In the genomic region with DNA sequence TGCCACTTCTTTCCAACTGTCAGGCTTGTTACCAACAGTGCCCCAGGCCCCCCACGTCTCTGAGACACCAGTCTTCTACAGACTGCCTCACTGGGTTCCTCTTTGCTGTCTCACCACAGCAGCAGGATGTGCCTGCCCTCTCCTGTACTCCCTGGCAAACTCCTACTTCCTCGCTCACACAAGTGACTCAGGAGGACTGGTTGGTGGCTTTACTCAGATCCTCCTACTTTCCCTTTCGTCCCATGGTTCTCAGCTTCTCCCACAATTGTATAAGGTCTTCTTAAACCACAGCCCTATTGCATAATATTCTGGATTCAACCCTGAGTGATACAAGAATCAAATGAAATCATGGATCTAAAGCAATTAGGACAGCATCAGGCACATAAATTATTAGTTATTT, we compare ENCODE assay signal across 11 cellular contexts.
DNase-seq lines count a peak whose midpoint lies in the region; ATAC-seq, FAIRE-seq and TF ChIP-seq lines count a peak whose summit lies in the region.
"Had no signal": no experiment of that assay in that cellular context is flagged by ENCODE, and none has a peak within 500 bp of the region (broad histone marks: within the 10 kb centered on the region; RNA-seq: fewer than 3 reads in every experiment).

No MANE protein-coding gene starts in this region.

- TF ChIP-seq RAD21 in H1 (IDR thresholded peaks at IDR 0.05 in 1 of 2, conservative IDR thresholded peaks at IDR 0.05 in 1 of 2; ENCODE audit: low read depth in 2 of 2, low read length in 2 of 2), result no peak; a peak in 1 of 4 replicates

- H3K36me3 Mint-ChIP-seq in GM23338 (ENCODE audit: low read depth), result no peaks in the 10 kb centered on the region

- H2AK5ac ChIP-seq in H1 (ENCODE audit: low read depth, low read length) (peak overlapping the region; percentile 29; the same call in 1 of the 2 replicates), neuronal stem cell (ENCODE audit: low read depth, low read length) (no peak overlapping the region)

- H3K27ac ChIP-seq in H1 (ENCODE audit: low read depth, low read length), result no peak overlapping the region
- H3K27ac ChIP-seq in neuronal stem cell (replicated peaks; ENCODE audit: low read length), result no peak overlapping the region
- H3K27ac ChIP-seq in GM23338 (ENCODE audit: low read depth), result no peak overlapping the region
- no peak overlapping the region for H3K27ac ChIP-seq in SJCRH30
- H3K27ac ChIP-seq: body of pancreas had no signal

- H3K27me3 ChIP-seq in H1 (replicated peaks in 1 of 4; ENCODE audit: control insufficient read depth in 3 of 4, extremely low read depth in 1 of 4, insufficient read depth in 3 of 4, low read length in 3 of 4) (no peaks in the 10 kb centered on the region), neuronal stem cell (ENCODE audit: control insufficient read depth in 3 of 3, insufficient read depth in 3 of 3, low read depth in 1 of 3, low read length in 3 of 3) (no peaks in the 10 kb centered on the region), GM23338 (ENCODE audit: insufficient read depth) (no peaks in the 10 kb centered on the region), SJCRH30 (no peaks in the 10 kb centered on the region)
- H3K27me3 ChIP-seq: body of pancreas had no signal

- ATAC-seq in GM23338, result no peak
- ATAC-seq in GM18858 (IDR thresholded peaks at IDR 0.05; ENCODE audit: unreplicated experiment), result no peak
- ATAC-seq: body of pancreas had no signal

- H2BK20ac ChIP-seq in H1 (ENCODE audit: low read length), result peak overlapping the region; percentile 35; the same call in 1 of the 2 replicates

- peaks cover 18% of the 10 kb centered on the region for H3K4me1 Mint-ChIP-seq in GM23338

- H3K27ac Mint-ChIP-seq in GM23338, result no peak overlapping the region
- H3K27ac Mint-ChIP-seq: nephron had no signal

- no peaks in the 10 kb centered on the region for H3K79me2 ChIP-seq in H1 (ENCODE audit: control insufficient read depth in 1 of 2, insufficient read depth in 2 of 2, low read length in 2 of 2)
- no peaks in the 10 kb centered on the region for H3K79me2 ChIP-seq in GM23338 (replicated peaks; ENCODE audit: insufficient read depth)

- H3K4me1 ChIP-seq in H1 (replicated peaks in 1 of 4; ENCODE audit: control insufficient read depth in 3 of 4, insufficient read depth in 4 of 4, low read length in 3 of 4), result peaks cover 0 to 6% (median 4%) of the 10 kb centered on the region in 4 experiments; a peak in 4 of 7 replicates
- H3K4me1 ChIP-seq in neuronal stem cell (ENCODE audit: control insufficient read depth in 2 of 2, insufficient read depth in 1 of 2, low read depth in 1 of 2, low read length in 2 of 2), result peaks cover 0 to 4% of the 10 kb centered on the region in 2 donors
- H3K4me1 ChIP-seq in GM23338 (ENCODE audit: insufficient read depth), result peaks cover 40% of the 10 kb centered on the region
- H3K4me1 ChIP-seq in SJCRH30, result no peaks in the 10 kb centered on the region
- H3K4me1 ChIP-seq: body of pancreas had no signal

- no peak overlapping the region for H3K56ac ChIP-seq in H1 (replicated peaks; ENCODE audit: insufficient read length, low read depth, low read length)

- H3K4me3 Mint-ChIP-seq in GM23338, result no peak overlapping the region
- H3K4me3 Mint-ChIP-seq: nephron had no signal

- H2BK15ac ChIP-seq in H1 (ENCODE audit: low read length) (no peak overlapping the region), neuronal stem cell (ENCODE audit: low read length) (no peak overlapping the region)

- no peaks in the 10 kb centered on the region for H3K36me3 ChIP-seq in H1 (ENCODE audit: control insufficient read depth in 2 of 4, insufficient read depth in 4 of 4, low read length in 3 of 4)
- H3K36me3 ChIP-seq in neuronal stem cell (replicated peaks in 1 of 2; ENCODE audit: control insufficient read depth in 2 of 2, insufficient read depth in 2 of 2, low read length in 2 of 2), result no peaks in the 10 kb centered on the region
- H3K36me3 ChIP-seq in GM23338 (ENCODE audit: insufficient read depth), result no peaks in the 10 kb centered on the region
- no peaks in the 10 kb centered on the region for H3K36me3 ChIP-seq in SJCRH30

- H2AFZ ChIP-seq in H1 (ENCODE audit: low read length) (no peak overlapping the region), neuronal stem cell (ENCODE audit: low read length) (no peak overlapping the region), GM23338 (no peak overlapping the region)

- H3K23ac ChIP-seq in H1 (ENCODE audit: insufficient read length), result no peak overlapping the region
- H3K23ac ChIP-seq in neuronal stem cell (ENCODE audit: low read depth, low read length, poor library complexity), result no peak overlapping the region

- POLR2A ChIA-PET in H1 (lab: Charles Lee; ENCODE audit: partially characterized antibody), result no interaction called here

- no peak for FAIRE-seq in H1 (lab: Jason Lieb, UNC)

- H3K27me3 Mint-ChIP-seq in GM23338 (ENCODE audit: insufficient read depth, low read depth, poor library complexity), result peaks cover 2% of the 10 kb centered on the region

- H3K9me3 Mint-ChIP-seq in GM23338, result peaks cover 2% of the 10 kb centered on the region; the same call in 1 of the 3 replicates

- H3K18ac ChIP-seq in H1 (ENCODE audit: extremely low read depth, low read length) (no peak overlapping the region), neuronal stem cell (ENCODE audit: low read length) (peak overlapping the region; percentile 40)

- H3K9me3 ChIP-seq in H1 (ENCODE audit: insufficient read depth in 2 of 2, low read depth in 1 of 2, low read length in 1 of 2) (no peaks in the 10 kb centered on the region), neuronal stem cell (replicated peaks in 1 of 2; ENCODE audit: control insufficient read depth in 2 of 2, insufficient read depth in 1 of 2, low read depth in 1 of 2, low read length in 2 of 2) (no peaks in the 10 kb centered on the region), SJCRH30 (replicated peaks) (no peaks in the 10 kb centered on the region)
- H3K9me3 ChIP-seq: body of pancreas had no signal

- H3K4ac ChIP-seq in H1 (replicated peaks; ENCODE audit: insufficient read length, low read depth, low read length) (no peak overlapping the region), neuronal stem cell (ENCODE audit: low read length) (no peak overlapping the region)

- H3K9me2 ChIP-seq in GM23338 (ENCODE audit: insufficient read depth), result peaks cover 6% of the 10 kb centered on the region; the same call in 1 of the 2 replicates

- no peaks in the 10 kb centered on the region for H3F3A ChIP-seq in GM23338 (replicated peaks; ENCODE audit: low read depth)

- no peaks in the 10 kb centered on the region for H3K23me2 ChIP-seq in H1 (ENCODE audit: low read depth, low read length)

- 90% methylated on average over 3 of the region's 3 CpGs; no CpG with 5 or more reads in 1 of the 2 experiments for WGBS in H1 (ENCODE audit: extremely low coverage in 1 of 2, insufficient coverage in 1 of 2, insufficient read length in 1 of 2, insufficient replicate concordance in 2 of 2, low coverage in 1 of 2, low lambda C conversion rate in 2 of 2, missing lambda C conversion rate in 1 of 2), 2 experiments
- WGBS in neuronal stem cell (ENCODE audit: extremely low coverage in 2 of 2, insufficient read length in 2 of 2, insufficient replicate concordance in 1 of 2), 2 donors, result no CpG with 5 or more reads among the region's 3 CpGs

- no peaks in the 10 kb centered on the region for H4K20me1 ChIP-seq in H1 (replicated peaks in 1 of 2; ENCODE audit: control insufficient read depth in 1 of 2, insufficient read depth in 2 of 2, low read length in 2 of 2)
- no peaks in the 10 kb centered on the region for H4K20me1 ChIP-seq in GM23338 (replicated peaks; ENCODE audit: insufficient read depth)

- H2BK120ac ChIP-seq in H1 (replicated peaks; ENCODE audit: low read depth, low read length), result no peak overlapping the region
- H2BK120ac ChIP-seq in neuronal stem cell (ENCODE audit: low read depth, low read length), result no peak overlapping the region

- CTCF ChIA-PET in H1 (lab: Charles Lee; ENCODE audit: partially characterized antibody), result interaction anchor here (0.9 to 1.2 kb wide), 2 partner anchors 17 to 156 kb away, joined by 4 to 8 read pairs; no protein-coding TSS in a partner anchor

- H3K79me1 ChIP-seq in H1 (ENCODE audit: low read depth, low read length) (no peaks in the 10 kb centered on the region), neuronal stem cell (ENCODE audit: low read depth, low read length) (no peaks in the 10 kb centered on the region)

- TF ChIP-seq EP300 in H1 (IDR thresholded peaks at IDR 0.05; ENCODE audit: borderline replicate concordance in 1 of 2, low read depth in 2 of 2, low read length in 2 of 2), result no peak

- TF ChIP-seq POLR2A in H1 (IDR thresholded peaks at IDR 0.05; ENCODE audit: control extremely low read depth in 1 of 2, low read depth in 2 of 2, low read length in 2 of 2), result no peak

- H4K5ac ChIP-seq in H1 (ENCODE audit: insufficient read length, low read depth, low read length), result no peak overlapping the region

- H2BK12ac ChIP-seq in H1 (ENCODE audit: low read depth, low read length) (peak overlapping the region; percentile 56; the same call in 1 of the 2 replicates), neuronal stem cell (ENCODE audit: low read length) (no peak overlapping the region)

- TF ChIP-seq CTCF in H1 (IDR thresholded peaks at IDR 0.05; ENCODE audit: control extremely low read depth in 1 of 3, insufficient read depth in 1 of 3, low read depth in 1 of 3, low read length in 3 of 3) (no peak), GM23338 (conservative IDR thresholded peaks at IDR 0.05; ENCODE audit: low read depth in 2 of 2) (0 out of 4 replicates have a peak, but pooled peaks of 1 of the 2 experiments have one; percentile 8)

- H3K14ac ChIP-seq in H1 (ENCODE audit: insufficient read length), result no peak overlapping the region
- no peak overlapping the region for H3K14ac ChIP-seq in neuronal stem cell (ENCODE audit: low read length)

- H3K4me3 ChIP-seq in H1 (ENCODE audit: extremely low read depth in 1 of 4, insufficient read depth in 2 of 4, low read depth in 3 of 4, low read length in 4 of 4) (no peak overlapping the region), neuronal stem cell (ENCODE audit: low read length in 2 of 2) (no peak overlapping the region), GM23338 (no peak overlapping the region), SJCRH30 (no peak overlapping the region)
- H3K4me3 ChIP-seq: body of pancreas had no signal

- no peak overlapping the region for H3K4me2 ChIP-seq in H1 (ENCODE audit: insufficient read depth in 1 of 2, low read depth in 2 of 2, low read length in 2 of 2)
- no peak overlapping the region for H3K4me2 ChIP-seq in neuronal stem cell (ENCODE audit: insufficient read depth, low read length, poor library complexity, severe bottlenecking)
- H3K4me2 ChIP-seq in GM23338, result no peak overlapping the region

- H3K9ac ChIP-seq in H1 (replicated peaks in 1 of 4; ENCODE audit: extremely low read depth in 1 of 4, low read depth in 3 of 4, low read length in 3 of 4) (no peak overlapping the region), neuronal stem cell (ENCODE audit: low read depth, low read length, poor library complexity) (no peak overlapping the region)

- peak overlapping the region; percentile 31 for H4K91ac ChIP-seq in H1 (replicated peaks; ENCODE audit: insufficient read length, low read length)
- H4K91ac ChIP-seq in neuronal stem cell (ENCODE audit: low read depth, low read length, poor library complexity), result no peak overlapping the region

- DNase-seq in GDM1 (lab: John Stamatoyannopoulos, UW) (peak; percentile 79), NOMO-1 (lab: John Stamatoyannopoulos, UW; ENCODE audit: unreplicated experiment in 2 of 2) (peak; percentile 57 to 65), H1 (ENCODE audit: low read depth in 1 of 2, low spot score in 2 of 2) (no peak), neuronal stem cell (ENCODE audit: low spot score) (no peak), GM23338 (ENCODE audit: low spot score) (no peak), SJCRH30 (no peak)
- no peak for DNase-seq in stimulated activated CD4-positive, alpha-beta T cell treated with anti-CD3 and anti-CD28 coated beads, Interleukin-2, amount 100 ng/mL, for 24 hours
- DNase-seq: NCI-H1105 treated with DMSO at 0.1 percent for 48 hours had no signal

- no peak overlapping the region for H4K8ac ChIP-seq in H1 (ENCODE audit: extremely low read depth, insufficient read depth, low read length)
- H4K8ac ChIP-seq in neuronal stem cell (ENCODE audit: low read depth, low read length), result no peak overlapping the region

- no peak overlapping the region for H2BK5ac ChIP-seq in H1 (ENCODE audit: low read depth, low read length)
- no peak overlapping the region for H2BK5ac ChIP-seq in neuronal stem cell (ENCODE audit: low read length)

Comparison
In these comparisons a context has a peak if more than half of its experiments do, and no peak if none do; other contexts are left out.
1. DNase-seq: peak in GDM1 (single experiment) and NOMO-1 (2 of 2); none in H1 (0 of 2), neuronal stem cell (single experiment), GM23338 (single experiment), stimulated activated CD4-positive, alpha-beta T cell treated with anti-CD3 and anti-CD28 coated beads, Interleukin-2, amount 100 ng/mL, for 24 hours (0 of 2) and SJCRH30 (0 of 2).